In genomic region chr14:75832621-75833297, GRCh38 we compare ENCODE assay signal across 9 cellular contexts.
DNase-seq lines count a peak whose midpoint lies in the region; FAIRE-seq and TF ChIP-seq lines count a peak whose summit lies in the region.
"Had no signal": no experiment of that assay in that cellular context is flagged by ENCODE, and none has a peak within 500 bp of the region (broad histone marks: within the 10 kb centered on the region; RNA-seq: fewer than 3 reads in every experiment).

No MANE protein-coding gene starts in this region.

- intact Hi-C loops in posterior vena cava (cut with DNase I), result no loop called here

- H3K4me1 ChIP-seq in osteoblast (ENCODE audit: insufficient read depth, low read length) (peaks cover 31% of the 10 kb centered on the region), Karpas-422 (ENCODE audit: low read length) (no peaks in the 10 kb centered on the region)

- H4K20me1 ChIP-seq in osteoblast (ENCODE audit: insufficient read depth, low read length) (no peaks in the 10 kb centered on the region), Karpas-422 (ENCODE audit: insufficient read depth, low read depth, low read length) (no peaks in the 10 kb centered on the region)

- H3K27ac ChIP-seq in osteoblast (ENCODE audit: low read depth, low read length) (peak overlapping the region; percentile 56), Karpas-422 (ENCODE audit: low read length) (no peak overlapping the region)
- H3K27ac ChIP-seq: dorsolateral prefrontal cortex had no signal

- FAIRE-seq in RCC 7860 (lab: Jason Lieb, UNC), result no peak

- in situ Hi-C loops in GM13976 (cut with MboI; ENCODE audit: low sequenced_read_pairs, unreplicated experiment), result no loop called here

- H3K4me2 ChIP-seq in osteoblast (ENCODE audit: insufficient read depth, low read length) (peak overlapping the region; percentile 11), Karpas-422 (ENCODE audit: low read depth, low read length, poor library complexity, severe bottlenecking) (no peak overlapping the region)

- DNase-seq in COR-L47 (lab: John Stamatoyannopoulos, UW) (peak; percentile 49), NCI-H2196 (lab: John Stamatoyannopoulos, UW; ENCODE audit: unreplicated experiment) (peak; percentile 42), dedifferentiated amniotic fluid mesenchymal stem cell (ENCODE audit: extremely low spot score) (peak; percentile 25), osteoblast (ENCODE audit: insufficient read length, low spot score, missing footprints) (no peak), RCC 7860 (ENCODE audit: low spot score) (no peak), posterior vena cava (ENCODE audit: low spot score) (no peak), Karpas-422 (no peak), GM13976 (ENCODE audit: low spot score) (no peak)
- DNase-seq: dorsolateral prefrontal cortex had no signal

- H3K9me2 ChIP-seq in Karpas-422 (replicated peaks; ENCODE audit: insufficient read depth, low read length), result no peaks in the 10 kb centered on the region

- H2AFZ ChIP-seq in osteoblast (ENCODE audit: low read length) (no peak overlapping the region), Karpas-422 (ENCODE audit: low read length) (no peak overlapping the region)

- H3K27me3 ChIP-seq in osteoblast (ENCODE audit: insufficient read depth, low read length) (no peaks in the 10 kb centered on the region), Karpas-422 (ENCODE audit: low read length) (no peaks in the 10 kb centered on the region)
- H3K27me3 ChIP-seq: dorsolateral prefrontal cortex had no signal

- H3K79me2 ChIP-seq in osteoblast (ENCODE audit: insufficient read depth, low read length) (no peaks in the 10 kb centered on the region), Karpas-422 (ENCODE audit: low read length) (no peaks in the 10 kb centered on the region)

- H3K9ac ChIP-seq in Karpas-422 (ENCODE audit: low read length), result no peak overlapping the region

- no peak overlapping the region for H3K4me3 ChIP-seq in osteoblast (ENCODE audit: insufficient read depth, low read length)
- H3K4me3 ChIP-seq in Karpas-422 (ENCODE audit: low read length), result no peak overlapping the region
- H3K4me3 ChIP-seq: dorsolateral prefrontal cortex had no signal

- no peaks in the 10 kb centered on the region for H3K36me3 ChIP-seq in osteoblast (ENCODE audit: insufficient read depth, low read length)
- H3K36me3 ChIP-seq in Karpas-422 (ENCODE audit: insufficient read depth, low read length), result peaks cover 6% of the 10 kb centered on the region

- TF ChIP-seq CTCF in osteoblast (IDR thresholded peaks at IDR 0.05; ENCODE audit: extremely low read depth, low read depth, low read length) (no peak), GM13976 (IDR thresholded peaks at IDR 0.05; ENCODE audit: borderline replicate concordance, control extremely low read depth, extremely low read depth, insufficient read depth, missing control alignments) (no peak)

- H3K9me3 ChIP-seq in osteoblast (ENCODE audit: low read depth, low read length) (no peaks in the 10 kb centered on the region), Karpas-422 (ENCODE audit: low read length) (no peaks in the 10 kb centered on the region)

Comparison
In these comparisons a context has a peak if more than half of its experiments do, and no peak if none do; other contexts are left out.
1. DNase-seq: peak in COR-L47 (single experiment), NCI-H2196 (single experiment) and dedifferentiated amniotic fluid mesenchymal stem cell (single experiment); none in osteoblast (single experiment), RCC 7860 (single experiment), posterior vena cava (single experiment), Karpas-422 (single experiment) and GM13976 (single experiment).